Comparison of ENCODE assay signal across 9 cellular contexts in genomic region chr2:218880749-218881594, GRCh38. TPM values are rescaled to one million over a fixed set of nuclear protein-coding genes. Genes with fewer than 3 reads are reported as not detected.
DNase-seq lines count a peak whose midpoint lies in the region; ATAC-seq and TF ChIP-seq lines count a peak whose summit lies in the region.
"Had no signal": no experiment of that assay in that cellular context is flagged by ENCODE, and none has a peak within 500 bp of the region (broad histone marks: within the 10 kb centered on the region; RNA-seq: fewer than 3 reads in every experiment).

WNT10A (plus strand) TSS chr2:218880852; CDS start chr2:218880996, 144 bp downstream.

- no peak for DNase-seq in stimulated activated naive CD8-positive, alpha-beta T cell treated with anti-CD3 and anti-CD28 coated beads, Interleukin-15, Interleukin-2, amounts not matched to agents 100 U/mL and 50 U/mL, for 24 hours
- DNase-seq in hepatocyte (ENCODE audit: low spot score) (no peak), NCI-H446 treated with DMSO at 0.1 percent for 48 hours (lab: John Stamatoyannopoulos, UW) (no peak), islet precursor cell (no peak)
- no peak for DNase-seq in stimulated activated CD4-positive, alpha-beta T cell treated with anti-CD3 and anti-CD28 coated beads, Interleukin-2, amount 100 ng/mL, for 48 hours

- H3K4me3 Mint-ChIP-seq in stimulated activated naive CD8-positive, alpha-beta T cell treated with anti-CD3 and anti-CD28 coated beads, Interleukin-15, Interleukin-2, amounts not matched to agents 100 ng/mL and 50 ng/mL, for 24 hours = peak within 1 kb of the TSS; percentile 78
- H3K4me3 Mint-ChIP-seq: neural crest cell had no signal

- H3K4me2 ChIP-seq in KMS-11 = peak within 1 kb of the TSS; percentile 95
- peak within 1 kb of the TSS; percentile 87 for H3K4me2 ChIP-seq in hepatocyte

- H3K4me3 ChIP-seq in KMS-11 (IDR thresholded peaks at IDR 0.05; ENCODE audit: insufficient read depth, low read depth, low read length) (peak within 1 kb of the TSS; percentile 55), hepatocyte (peak within 1 kb of the TSS; percentile 7)

- peak within 1 kb of the TSS; percentile 94 for H3K27ac ChIP-seq in KMS-11
- H3K27ac ChIP-seq in hepatocyte = no peak within 1 kb of the TSS

- no peaks in the 10 kb centered on the region for H3K9me2 ChIP-seq in hepatocyte (replicated peaks; ENCODE audit: insufficient read depth)

- H3K4me1 ChIP-seq in KMS-11 (ENCODE audit: low read depth, poor library complexity, severe bottlenecking) = peaks cover 73% of the 10 kb centered on the region
- H3K4me1 ChIP-seq in hepatocyte (ENCODE audit: insufficient read depth) = peaks cover 13% of the 10 kb centered on the region

- H3K36me3 Mint-ChIP-seq in stimulated activated naive CD8-positive, alpha-beta T cell treated with anti-CD3 and anti-CD28 coated beads, Interleukin-15, Interleukin-2, amounts not matched to agents 100 ng/mL and 50 ng/mL, for 24 hours (ENCODE audit: low read depth) = no peaks in the 10 kb centered on the region

- peaks cover 32% of the 10 kb centered on the region for H3K79me2 ChIP-seq in KMS-11 (ENCODE audit: insufficient read depth, low read depth)
- no peaks in the 10 kb centered on the region for H3K79me2 ChIP-seq in hepatocyte

- H3K27me3 Mint-ChIP-seq in stimulated activated naive CD8-positive, alpha-beta T cell treated with anti-CD3 and anti-CD28 coated beads, Interleukin-15, Interleukin-2, amounts not matched to agents 100 ng/mL and 50 ng/mL, for 24 hours = peaks cover 26% of the 10 kb centered on the region

- H2AFZ ChIP-seq in KMS-11 (ENCODE audit: low read depth) (peak within 1 kb of the TSS; percentile 32; the same call in 1 of the 2 replicates), hepatocyte (no peak within 1 kb of the TSS)

- H3K36me3 ChIP-seq in KMS-11 (ENCODE audit: insufficient read depth) (no peaks in the 10 kb centered on the region), hepatocyte (replicated peaks; ENCODE audit: insufficient read depth, low read depth) (no peaks in the 10 kb centered on the region)

- H3K27me3 ChIP-seq in KMS-11 (ENCODE audit: insufficient read depth, low read depth) (no peaks in the 10 kb centered on the region), hepatocyte (peaks cover 81% of the 10 kb centered on the region)

- peak within 1 kb of the TSS; percentile 48 for H3K27ac Mint-ChIP-seq in stimulated activated naive CD8-positive, alpha-beta T cell treated with anti-CD3 and anti-CD28 coated beads, Interleukin-15, Interleukin-2, amounts not matched to agents 100 ng/mL and 50 ng/mL, for 24 hours

- peaks cover 60% of the 10 kb centered on the region for H3K4me1 Mint-ChIP-seq in stimulated activated naive CD8-positive, alpha-beta T cell treated with anti-CD3 and anti-CD28 coated beads, Interleukin-15, Interleukin-2, amounts not matched to agents 100 ng/mL and 50 ng/mL, for 24 hours (ENCODE audit: low read depth)

- WGBS in hepatocyte (ENCODE audit: low lambda C conversion rate, missing lambda C conversion rate) = 28% methylated on average over 12 of the region's 35 CpGs

- no peaks in the 10 kb centered on the region for H3K9me3 Mint-ChIP-seq in stimulated activated naive CD8-positive, alpha-beta T cell treated with anti-CD3 and anti-CD28 coated beads, Interleukin-15, Interleukin-2, amounts not matched to agents 100 ng/mL and 50 ng/mL, for 24 hours
- H3K9me3 Mint-ChIP-seq: neural crest cell had no signal

- ATAC-seq in stimulated activated naive CD8-positive, alpha-beta T cell treated with anti-CD3 and anti-CD28 coated beads, Interleukin-15, Interleukin-2, amounts not matched to agents 100 U/mL and 50 U/mL, for 24 hours = no peak
- no peak for ATAC-seq in GM19324 (IDR thresholded peaks at IDR 0.05; ENCODE audit: low FRiP score, unreplicated experiment)

- H3K9ac ChIP-seq in KMS-11 = peak within 1 kb of the TSS; percentile 75

- TF ChIP-seq CTCF in KMS-11 (conservative IDR thresholded peaks at IDR 0.05; ENCODE audit: low read depth, low read length) (no peak), hepatocyte (IDR thresholded peaks at IDR 0.05; ENCODE audit: poor library complexity) (no peak)

- H4K20me1 ChIP-seq in KMS-11 (ENCODE audit: insufficient read depth) (no peaks in the 10 kb centered on the region), hepatocyte (ENCODE audit: insufficient read depth, poor library complexity, severe bottlenecking) (no peaks in the 10 kb centered on the region)

- H3K9me3 ChIP-seq in hepatocyte (ENCODE audit: low read depth) = no peaks in the 10 kb centered on the region

RNA-seq across cellular contexts. Expression of gene WNT10A, which starts in this region (rescaled TPM):
- total RNA-seq in hepatocyte = 1.9 and 2.3 TPM in 2 replicates
- polyA plus RNA-seq in hepatocyte = 1.9 and 5.7 TPM in 2 replicates
- total RNA-seq: neural crest cell had no signal
